ENCODE assay signal across 8 cellular contexts in the genomic region with DNA sequence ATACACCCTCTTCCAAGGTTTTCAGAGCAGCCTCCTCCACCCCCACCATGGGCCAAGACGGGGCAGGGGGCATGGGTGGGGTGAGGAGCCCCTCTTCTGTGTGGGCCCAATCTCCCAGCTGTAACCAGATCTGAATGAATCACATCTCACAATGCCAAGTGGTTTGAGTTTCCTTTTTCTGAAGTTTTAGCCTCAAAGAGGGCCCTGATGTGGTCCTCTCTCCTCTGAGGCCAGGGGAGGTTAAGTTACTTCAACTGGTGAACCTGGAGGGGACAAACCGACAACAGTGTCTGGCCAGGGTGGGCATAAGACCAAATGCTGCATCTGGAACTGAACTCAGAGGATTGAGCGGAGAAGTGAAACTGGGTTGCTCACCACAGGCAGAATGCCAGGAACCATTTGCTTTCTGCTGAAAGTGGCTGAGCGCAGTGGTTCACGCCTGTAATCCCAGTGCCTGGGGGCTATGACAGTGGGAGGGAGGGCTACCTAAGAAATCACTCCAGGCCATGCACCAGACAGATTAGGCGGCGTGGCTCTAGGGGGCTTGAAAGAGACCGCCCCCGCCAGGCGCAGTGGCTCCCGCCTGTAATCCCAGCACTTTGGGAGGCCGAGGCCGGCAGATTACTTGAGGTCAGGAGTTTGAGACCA. TPM values are rescaled to one million over a fixed set of nuclear protein-coding genes. Genes with fewer than 3 reads are reported as not detected.
DNase-seq lines count a peak whose midpoint lies in the region; ATAC-seq and FAIRE-seq lines count a peak whose summit lies in the region.

No MANE protein-coding gene starts in this region.

- FAIRE-seq in HTR-8/SVneo (lab: Jason Lieb, UNC), result peak; percentile 42

- peak; percentile 30 for ATAC-seq in activated naive CD8-positive, alpha-beta T cell treated with anti-CD3 and anti-CD28 coated beads, Interleukin-2, amount 50 U/mL, for 24 hours
- no peak for ATAC-seq in HG03196 (IDR thresholded peaks at IDR 0.05; ENCODE audit: unreplicated experiment)

- peaks cover 24% of the 10 kb centered on the region for H3K4me1 Mint-ChIP-seq in activated naive CD8-positive, alpha-beta T cell treated with anti-CD3 and anti-CD28 coated beads, Interleukin-2, amount 50 U/mL, for 24 hours
- H3K4me1 Mint-ChIP-seq in immature natural killer cell, result peaks cover 22 to 26% of the 10 kb centered on the region in 2 donors

- H3K27me3 Mint-ChIP-seq in activated naive CD8-positive, alpha-beta T cell treated with anti-CD3 and anti-CD28 coated beads, Interleukin-2, amount 50 U/mL, for 24 hours, result peaks cover 21% of the 10 kb centered on the region
- peaks cover 2 to 10% (median 9%) of the 10 kb centered on the region in 3 donors for H3K27me3 Mint-ChIP-seq in immature natural killer cell (ENCODE audit: low read depth in 3 of 3)

- peak overlapping the region; percentile 92 for H3K27ac Mint-ChIP-seq in activated naive CD8-positive, alpha-beta T cell treated with anti-CD3 and anti-CD28 coated beads, Interleukin-2, amount 50 U/mL, for 24 hours
- peak overlapping the region; percentile 95 to 99 (median 96) for H3K27ac Mint-ChIP-seq in immature natural killer cell

- peaks cover 2% of the 10 kb centered on the region for H3K36me3 Mint-ChIP-seq in activated naive CD8-positive, alpha-beta T cell treated with anti-CD3 and anti-CD28 coated beads, Interleukin-2, amount 50 U/mL, for 24 hours (ENCODE audit: low read depth)
- H3K36me3 Mint-ChIP-seq in immature natural killer cell, result no peaks in the 10 kb centered on the region

- DNase-seq in AG08395 (ENCODE audit: low spot score), result peak; percentile 62
- DNase-seq in HTR-8/SVneo (ENCODE audit: insufficient read length, low spot score), result peak; percentile 36
- peak; percentile 27 for DNase-seq in activated naive CD8-positive, alpha-beta T cell treated with anti-CD3 and anti-CD28 coated beads, Interleukin-2, amount 50 U/mL, for 24 hours
- peak in 1 of 3 donors; percentile 16 for DNase-seq in immature natural killer cell
- peak; percentile 58 for DNase-seq in stromal cell of bone marrow (ENCODE audit: low read depth)
- DNase-seq in NCI-H748 (lab: John Stamatoyannopoulos, UW; ENCODE audit: unreplicated experiment), result no peak
- DNase-seq in iPS-NIHi7 (ENCODE audit: extremely low spot score), result no peak

- H3K9me3 Mint-ChIP-seq in activated naive CD8-positive, alpha-beta T cell treated with anti-CD3 and anti-CD28 coated beads, Interleukin-2, amount 50 U/mL, for 24 hours, result peaks cover 4% of the 10 kb centered on the region
- no peaks in the 10 kb centered on the region for H3K9me3 Mint-ChIP-seq in immature natural killer cell

- peak overlapping the region; percentile 80 for H3K4me3 Mint-ChIP-seq in activated naive CD8-positive, alpha-beta T cell treated with anti-CD3 and anti-CD28 coated beads, Interleukin-2, amount 50 U/mL, for 24 hours
- peak overlapping the region; percentile 80 to 88 (median 85) for H3K4me3 Mint-ChIP-seq in immature natural killer cell

RNA-seq across cellular contexts. Expression of a gene that starts 15.4 kb away (rescaled TPM):
- polyA plus RNA-seq in immature natural killer cell, result under 1 TPM in 1 of 3 donors, not detected in 2; 0.13 TPM

RNA-seq across cellular contexts. Expression of a gene that starts 30.5 kb away (rescaled TPM):
- polyA plus RNA-seq in immature natural killer cell, result 1 to 10 TPM; 3.4 to 6.1 (median 5.7) TPM

RNA-seq across cellular contexts. Expression of a gene that starts 54.3 kb away (rescaled TPM):
- 1 to 10 TPM; 1.9 to 9.3 (median 5.1) TPM for polyA plus RNA-seq in immature natural killer cell

Comparison
In these comparisons a context has a peak if more than half of its experiments do, and no peak if none do; other contexts are left out.
1. DNase-seq: peak in AG08395 (single experiment), HTR-8/SVneo (single experiment), activated naive CD8-positive, alpha-beta T cell treated with anti-CD3 and anti-CD28 coated beads, Interleukin-2, amount 50 U/mL, for 24 hours (single experiment) and stromal cell of bone marrow (single experiment); none in NCI-H748 (single experiment) and iPS-NIHi7 (single experiment).